8 cellular contexts compared by ENCODE assay signal in genomic region chr4:180059216-180059881, GRCh38.
DNase-seq lines count a peak whose midpoint lies in the region; ATAC-seq and TF ChIP-seq lines count a peak whose summit lies in the region.

No MANE protein-coding gene starts in this region.

- H3K9ac ChIP-seq in liver (ENCODE audit: low read depth in 1 of 2, low read length in 2 of 2), result no peak overlapping the region

- WGBS in heart right ventricle, 2 donors, result 0 to 1% methylated on average over 44 of the region's 44 CpGs
- 2% methylated on average over 44 of the region's 44 CpGs for WGBS in liver

- H3K27me3 ChIP-seq in heart right ventricle, result peaks cover 8 to 79% (median 75%) of the 10 kb centered on the region in 7 donors
- peaks cover 0 to 16% (median 3%) of the 10 kb centered on the region in 4 donors for H3K27me3 ChIP-seq in liver (ENCODE audit: control insufficient read depth in 4 of 4, insufficient read depth in 4 of 4, low read length in 3 of 4)
- H3K27me3 ChIP-seq in thoracic aorta (replicated peaks; ENCODE audit: insufficient read depth), result no peaks in the 10 kb centered on the region

- ATAC-seq in heart right ventricle (no peak), Right ventricle myocardium superior (ENCODE audit: poor library complexity) (no peak), thoracic aorta (ENCODE audit: insufficient number of reproducible peaks, low FRiP score, low read depth) (peak; percentile 23), HG03565 (IDR thresholded peaks at IDR 0.05; ENCODE audit: unreplicated experiment) (no peak)

- DNase-seq in heart right ventricle, result no peak
- DNase-seq in Right ventricle myocardium superior, result no peak
- no peak for DNase-seq in thoracic aorta (ENCODE audit: low spot score)
- no peak for DNase-seq in kidney glomerular epithelial cell (lab: John Stamatoyannopoulos, UW)

- no peak for TF ChIP-seq RAD21 in liver (IDR thresholded peaks at IDR 0.05)

- H3K36me3 ChIP-seq in heart right ventricle, result no peaks in the 10 kb centered on the region
- no peaks in the 10 kb centered on the region for H3K36me3 ChIP-seq in liver (ENCODE audit: control insufficient read depth in 4 of 4, insufficient read depth in 3 of 4, low read depth in 1 of 4, low read length in 3 of 4)
- H3K36me3 ChIP-seq in thoracic aorta, result no peaks in the 10 kb centered on the region

- H3K27me3 Mint-ChIP-seq in IgD-negative memory B cell (peaks cover 29% of the 10 kb centered on the region), brain (peaks cover 50% of the 10 kb centered on the region)

- no peak overlapping the region for H3K27ac ChIP-seq in heart right ventricle
- no peak overlapping the region for H3K27ac ChIP-seq in liver (ENCODE audit: low read depth in 1 of 2, low read length in 2 of 2)
- H3K27ac ChIP-seq in thoracic aorta, result no peak overlapping the region

- H3K36me3 Mint-ChIP-seq in IgD-negative memory B cell, result no peaks in the 10 kb centered on the region
- H3K36me3 Mint-ChIP-seq in brain, result no peaks in the 10 kb centered on the region

- H3K9me3 Mint-ChIP-seq in IgD-negative memory B cell (peaks cover 0 to 7% (median 5%) of the 10 kb centered on the region in 3 donors), brain (no peaks in the 10 kb centered on the region)

- TF ChIP-seq CTCF in heart right ventricle (IDR thresholded peaks at IDR 0.05) (no peak), brain (conservative IDR thresholded peaks at IDR 0.05) (no peak), liver (IDR thresholded peaks at IDR 0.05; ENCODE audit: low read depth, low read length, missing input control) (no peak), thoracic aorta (IDR thresholded peaks at IDR 0.05) (no peak)

- H3K27ac Mint-ChIP-seq in IgD-negative memory B cell (no peak overlapping the region), brain (peak overlapping the region in 4 of 5 experiments; percentile 50 to 77 (median 74))

- H3K4me3 ChIP-seq in heart right ventricle (peak overlapping the region; percentile 10 to 57 (median 44)), liver (ENCODE audit: low read depth in 1 of 3, low read length in 3 of 3) (peak overlapping the region; percentile 23 to 65 (median 42)), thoracic aorta (peak overlapping the region; percentile 74)

- H3K4me3 Mint-ChIP-seq in IgD-negative memory B cell (peak overlapping the region in 3 of 4 donors; percentile 50 to 68 (median 66)), brain (peak overlapping the region; percentile 92 to 98 (median 97))

- H3K9me3 ChIP-seq in heart right ventricle, result no peaks in the 10 kb centered on the region
- no peaks in the 10 kb centered on the region for H3K9me3 ChIP-seq in liver (ENCODE audit: control insufficient read depth in 4 of 4, low read length in 3 of 4)
- no peaks in the 10 kb centered on the region for H3K9me3 ChIP-seq in thoracic aorta

- H3K4me1 ChIP-seq in heart right ventricle, result peaks cover 0 to 21% (median 13%) of the 10 kb centered on the region in 9 donors
- peaks cover 13 to 20% (median 17%) of the 10 kb centered on the region in 4 donors for H3K4me1 ChIP-seq in liver (ENCODE audit: control insufficient read depth in 4 of 4, insufficient read depth in 4 of 4, low read length in 3 of 4)
- H3K4me1 ChIP-seq in thoracic aorta (ENCODE audit: control insufficient read depth in 1 of 2, low read depth in 2 of 2), result peaks cover 8 to 25% of the 10 kb centered on the region in 2 donors

- intact Hi-C loops in heart right ventricle (cut with DNase I), result no loop called here
- intact Hi-C loops in Right ventricle myocardium superior (cut with DNase I), result no loop called here

- peaks cover 0 to 3% (median 0%) of the 10 kb centered on the region in 3 donors for H3K4me1 Mint-ChIP-seq in IgD-negative memory B cell
- peaks cover 25% of the 10 kb centered on the region for H3K4me1 Mint-ChIP-seq in brain

TF ChIP-seq in liver, 16 proteins besides CTCF, POLR2A, EP300 and RAD21:
- TF ChIP-seq TAF1 (conservative IDR thresholded peaks at IDR 0.05) (no peak), JUND (IDR thresholded peaks at IDR 0.05) (no peak), FOXA1 (IDR thresholded peaks at IDR 0.05) (no peak), REST (IDR thresholded peaks at IDR 0.05) (no peak), GABPA (IDR thresholded peaks at IDR 0.05 in 1 of 2, conservative IDR thresholded peaks at IDR 0.05 in 1 of 2) (no peak), HNF4A (conservative IDR thresholded peaks at IDR 0.05) (no peak), RXRA (IDR thresholded peaks at IDR 0.05) (no peak), HNF4G (IDR thresholded peaks at IDR 0.05) (no peak), NR2F2 (IDR thresholded peaks at IDR 0.05) (no peak), FOXA2 (IDR thresholded peaks at IDR 0.05) (no peak), ZBTB33 (IDR thresholded peaks at IDR 0.05) (no peak), YY1 (IDR thresholded peaks at IDR 0.05) (no peak), MAX (IDR thresholded peaks at IDR 0.05) (no peak), SP1 (IDR thresholded peaks at IDR 0.05) (no peak), EGR1 (IDR thresholded peaks at IDR 0.05; ENCODE audit: low read depth in 2 of 2) (no peak), ATF3 (IDR thresholded peaks at IDR 0.05) (no peak)
TF ChIP-seq in liver: peak in this region for 0.

Comparison
In these comparisons a context has a peak if more than half of its experiments do, and no peak if none do; other contexts are left out.
1. H3K27ac Mint-ChIP-seq: peak in brain (4 of 5); none in IgD-negative memory B cell (0 of 3).
2. Peak in every context shown above with its lines, with median percentiles within 50 percentile points of each other: H3K4me3 ChIP-seq.